In the genomic region with DNA sequence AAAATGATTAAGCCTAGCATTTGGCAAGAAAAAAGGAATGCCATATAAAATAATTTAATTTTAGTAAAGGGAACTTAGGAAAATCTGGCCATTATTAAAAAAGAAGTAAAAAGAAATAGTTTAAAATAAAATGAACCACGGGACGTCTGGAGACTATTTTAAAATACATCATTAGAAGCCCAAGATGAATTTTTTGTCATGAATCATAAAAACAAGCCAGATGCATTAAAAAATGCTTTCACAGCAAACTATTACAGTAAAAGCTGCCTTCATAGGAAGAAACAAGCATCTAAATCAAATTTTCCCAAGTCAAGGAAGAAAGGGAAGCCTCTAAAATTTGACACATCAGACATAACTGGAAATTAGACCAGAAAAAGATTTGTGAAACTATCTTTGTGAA, we compare ENCODE assay signal across 25 cellular contexts.
"Had no signal": no experiment of that assay in that cellular context is flagged by ENCODE, and none has a peak within 500 bp of the region (broad histone marks: within the 10 kb centered on the region; RNA-seq: fewer than 3 reads in every experiment).

No MANE protein-coding gene starts in this region.

- H3K27me3 ChIP-seq: brain microvascular endothelial cell, esophagus muscularis mucosa, gastroesophageal sphincter, neutrophil, uterus had no signal

- H3K79me2 ChIP-seq: parathyroid adenoma had no signal

- H3K4me1 ChIP-seq: parathyroid adenoma, uterus had no signal

- ATAC-seq: gastroesophageal sphincter, left ventricle myocardium superior, right cardiac atrium, WTC11 had no signal

- FAIRE-seq: endothelial cell of umbilical vein had no signal

- H3K4me3 Mint-ChIP-seq: activated naive CD4-positive, alpha-beta T cell treated with anti-CD3 and anti-CD28 coated beads, Interleukin-2, amount 50 U/mL, for 24 hours; nephron; stimulated activated naive CD8-positive, alpha-beta T cell treated with anti-CD3 and anti-CD28 coated beads, Interleukin-15, Interleukin-2, amounts not matched to agents 100 ng/mL and 50 ng/mL, for 24 hours; T-helper 2 cell treated with Interferon-gamma antibody and Interleukin-4, amounts not matched to agents 5 μg/mL and 100 μg/mL, for 36 hours; WTC11 had no signal

- H3K9me3 ChIP-seq: esophagus muscularis mucosa, gastroesophageal sphincter, neutrophil, uterus had no signal

- H3K4me3 ChIP-seq: esophagus muscularis mucosa, gastroesophageal sphincter, uterus had no signal

- H3K27ac Mint-ChIP-seq: activated naive CD4-positive, alpha-beta T cell treated with anti-CD3 and anti-CD28 coated beads, Interleukin-2, amount 50 U/mL, for 24 hours; stimulated activated naive CD8-positive, alpha-beta T cell treated with anti-CD3 and anti-CD28 coated beads, Interleukin-15, Interleukin-2, amounts not matched to agents 100 ng/mL and 50 ng/mL, for 24 hours; T-helper 2 cell treated with Interferon-gamma antibody and Interleukin-4, amounts not matched to agents 5 μg/mL and 100 μg/mL, for 36 hours; WTC11 had no signal

- H3K9me3 Mint-ChIP-seq: activated naive CD4-positive, alpha-beta T cell treated with anti-CD3 and anti-CD28 coated beads, Interleukin-2, amount 50 U/mL, for 24 hours; nephron; stimulated activated naive CD8-positive, alpha-beta T cell treated with anti-CD3 and anti-CD28 coated beads, Interleukin-15, Interleukin-2, amounts not matched to agents 100 ng/mL and 50 ng/mL, for 24 hours; T-helper 2 cell treated with Interferon-gamma antibody and Interleukin-4, amounts not matched to agents 5 μg/mL and 100 μg/mL, for 36 hours; WTC11 had no signal

- H3K27ac ChIP-seq: brain microvascular endothelial cell, esophagus muscularis mucosa, gastroesophageal sphincter, neutrophil, parathyroid adenoma, uterus had no signal

- H2AFZ ChIP-seq: parathyroid adenoma had no signal

- H3K27me3 Mint-ChIP-seq: activated naive CD4-positive, alpha-beta T cell treated with anti-CD3 and anti-CD28 coated beads, Interleukin-2, amount 50 U/mL, for 24 hours; stimulated activated naive CD8-positive, alpha-beta T cell treated with anti-CD3 and anti-CD28 coated beads, Interleukin-15, Interleukin-2, amounts not matched to agents 100 ng/mL and 50 ng/mL, for 24 hours had no signal

- H3K36me3 Mint-ChIP-seq: activated naive CD4-positive, alpha-beta T cell treated with anti-CD3 and anti-CD28 coated beads, Interleukin-2, amount 50 U/mL, for 24 hours; WTC11 had no signal

- H3K36me3 ChIP-seq: esophagus muscularis mucosa, gastroesophageal sphincter, neutrophil, uterus had no signal

- DNase-seq: activated gamma-delta T cell treated with Interleukin-2 at 50 U/mL for 16 hours; activated T-cell treated with anti-CD3 and anti-CD28 coated beads, Interleukin-2, amount 50 U/mL, for 1 hour; aorta; brain microvascular endothelial cell; caudate nucleus; effector memory CD4-positive, alpha-beta T cell; head of caudate nucleus; hypothalamus; left ventricle myocardium superior; mammary epithelial cell; right cardiac atrium; stimulated activated CD4-positive, alpha-beta T cell treated with anti-CD3 and anti-CD28 coated beads, Interleukin-12 subunit alpha, Interleukin-12 subunit beta, amount 100 ng/mL, for 4 hours; stimulated activated CD4-positive, alpha-beta T cell treated with anti-CD3 and anti-CD28 coated beads, Interleukin-1b, Interleukin-23, amount 100 ng/mL, for 48 hours; trophoblast cell; uterus had no signal
